In the genomic region with DNA sequence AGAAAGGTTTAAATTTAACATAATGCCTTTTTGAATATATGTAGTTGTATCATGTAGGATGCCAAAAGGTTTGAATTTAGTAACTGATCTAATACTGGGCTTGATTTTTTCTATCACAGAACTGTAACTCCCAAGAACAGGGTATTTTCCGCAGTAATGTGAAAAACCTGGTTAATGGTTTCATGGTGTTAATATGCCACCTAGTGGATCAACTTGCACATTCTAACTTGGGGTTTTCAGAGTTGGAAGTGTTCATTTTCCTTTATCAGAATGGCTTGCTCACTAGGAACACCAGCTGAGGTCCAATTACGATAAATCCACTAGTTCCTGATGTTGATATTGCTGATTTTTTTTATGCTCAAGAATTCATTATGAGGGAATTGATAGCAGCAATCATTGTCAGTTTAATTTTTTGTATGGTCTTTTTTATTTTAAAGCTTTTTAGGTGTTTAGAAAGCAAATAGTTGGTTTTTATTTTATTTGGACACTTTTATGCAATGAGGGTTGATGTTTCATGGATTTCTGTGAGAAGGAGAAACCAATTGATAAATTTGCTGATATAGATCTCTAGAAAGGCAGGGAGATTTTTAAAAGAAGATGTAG, we compare ENCODE assay signal across 8 cellular contexts.
DNase-seq lines count a peak whose midpoint lies in the region; ATAC-seq and TF ChIP-seq lines count a peak whose summit lies in the region.

No MANE protein-coding gene starts in this region.

- no peaks in the 10 kb centered on the region for H3K4me1 Mint-ChIP-seq in CD4-positive, alpha-beta memory T cell
- H3K4me1 Mint-ChIP-seq in MCF 10A (ENCODE audit: insufficient read depth, unreplicated experiment): no peaks in the 10 kb centered on the region
- H3K4me1 Mint-ChIP-seq in T-helper 2 cell treated with Interferon-gamma antibody and Interleukin-4, amounts not matched to agents 5 μg/mL and 100 μg/mL, for 36 hours (ENCODE audit: low read depth): no peaks in the 10 kb centered on the region

- CTCF ChIA-PET in CD4-positive, alpha-beta memory T cell (lab: Charles Lee; ENCODE audit: partially characterized antibody): interaction anchor here (0.8 to 1.6 kb wide), 7 partner anchors 9 to 582 kb away, joined by 3 to 8 read pairs (median 3); no protein-coding TSS in a partner anchor
- CTCF ChIA-PET in MCF 10A (lab: Yijun Ruan, JAX): interaction anchor here (0.5 to 6.1 kb wide), 54 partner anchors 9 to 611 kb away, joined by 3 to 77 read pairs (median 5); a partner anchor contains a TSS

- intact Hi-C loops in CD4-positive, alpha-beta memory T cell (cut with micrococcal nuclease): loop anchor here (1.0 to 5.0 kb wide), 5 partner anchors 379 to 1174 kb away; no protein-coding TSS in a partner anchor
- intact Hi-C loops in MCF 10A (cut with micrococcal nuclease) (loop anchor here (1.0 to 10.0 kb wide), 8 partner anchors 69 to 611 kb away; a partner anchor contains a TSS), transverse colon (cut with DNase I; ENCODE audit: low total_unique reads) (no loop called here)

- 7 to 17% methylated on average over 2 of the region's 2 CpGs for WGBS in transverse colon (ENCODE audit: low coverage in 1 of 2), 2 donors

- no peaks in the 10 kb centered on the region for H3K36me3 Mint-ChIP-seq in CD4-positive, alpha-beta memory T cell
- peaks cover 4% of the 10 kb centered on the region for H3K36me3 Mint-ChIP-seq in MCF 10A (ENCODE audit: insufficient read depth, unreplicated experiment)
- no peaks in the 10 kb centered on the region for H3K36me3 Mint-ChIP-seq in T-helper 2 cell treated with Interferon-gamma antibody and Interleukin-4, amounts not matched to agents 5 μg/mL and 100 μg/mL, for 36 hours (ENCODE audit: low read depth)

- H3K36me3 ChIP-seq in CD4-positive, alpha-beta memory T cell (ENCODE audit: insufficient read depth, low read length): no peaks in the 10 kb centered on the region
- H3K36me3 ChIP-seq in transverse colon: no peaks in the 10 kb centered on the region

- POLR2A ChIA-PET in CD4-positive, alpha-beta memory T cell (lab: Charles Lee; ENCODE audit: partially characterized antibody): no interaction called here
- POLR2A ChIA-PET in MCF 10A (lab: Yijun Ruan, JAX): interaction anchor here (1.1 to 1.5 kb wide), 5 partner anchors 15 to 503 kb away, joined by 4 to 8 read pairs (median 4); a partner anchor contains a TSS

- no peak overlapping the region for H3K27ac ChIP-seq in CD4-positive, alpha-beta memory T cell (ENCODE audit: low read depth, low read length)
- peak overlapping the region in 2 of 4 donors; percentile 11 to 66 for H3K27ac ChIP-seq in transverse colon

- DNase-seq in CD4-positive, alpha-beta memory T cell: peak in 4 of 5 donors; percentile 11 to 41 (median 30)
- DNase-seq in NCI-H526 treated with DMSO at 0.1 percent for 48 hours (lab: John Stamatoyannopoulos, UW) (peak; percentile 50), MCF 10A (ENCODE audit: unreplicated experiment) (peak; percentile 80), kidney tubule cell (ENCODE audit: low spot score) (peak; percentile 53), transverse colon (no peak)
- no peak for DNase-seq in T-helper 2 cell treated with Interferon-gamma antibody and Interleukin-4, amounts not matched to agents 5 μg/mL and 100 μg/mL, for 36 hours (ENCODE audit: low spot score)

- peaks cover 0 to 2% of the 10 kb centered on the region in 2 donors for H3K27me3 Mint-ChIP-seq in CD4-positive, alpha-beta memory T cell
- no peaks in the 10 kb centered on the region for H3K27me3 Mint-ChIP-seq in MCF 10A (ENCODE audit: insufficient read depth, unreplicated experiment)
- H3K27me3 Mint-ChIP-seq in T-helper 2 cell treated with Interferon-gamma antibody and Interleukin-4, amounts not matched to agents 5 μg/mL and 100 μg/mL, for 36 hours (ENCODE audit: low read depth): peaks cover 3% of the 10 kb centered on the region

- no peak for TF ChIP-seq POLR2A in transverse colon (IDR thresholded peaks at IDR 0.05)

- peak; percentile 90 for TF ChIP-seq CTCF in MCF 10A (IDR thresholded peaks at IDR 0.05; ENCODE audit: unreplicated experiment)
- peak; percentile 55 to 85 (median 63) for TF ChIP-seq CTCF in transverse colon (IDR thresholded peaks at IDR 0.05)

- H3K4me3 ChIP-seq in CD4-positive, alpha-beta memory T cell (ENCODE audit: low read length in 2 of 2): no peak overlapping the region
- H3K4me3 ChIP-seq in transverse colon: no peak overlapping the region

- BruUV-seq in MCF 10A (replicated peaks; lab: Mats Ljungman, UMichigan): no TSS peak

- in situ Hi-C loops in transverse colon (cut with MboI; ENCODE audit: low pct_ligation_motif_present in 1 of 4, low pct_unique_long_range_greater_than_20kb in 1 of 4, low sequenced_read_pairs in 3 of 4): loop anchor here (5.0 to 25.0 kb wide), 7 partner anchors 274 to 581 kb away; no protein-coding TSS in a partner anchor

- TF ChIP-seq EP300 in transverse colon (IDR thresholded peaks at IDR 0.05; ENCODE audit: low read depth): no peak

- no peak overlapping the region for H3K27ac Mint-ChIP-seq in CD4-positive, alpha-beta memory T cell
- H3K27ac Mint-ChIP-seq in MCF 10A (ENCODE audit: low read depth, unreplicated experiment): no peak overlapping the region
- H3K27ac Mint-ChIP-seq in T-helper 2 cell treated with Interferon-gamma antibody and Interleukin-4, amounts not matched to agents 5 μg/mL and 100 μg/mL, for 36 hours: no peak overlapping the region

- H3K27me3 ChIP-seq in CD4-positive, alpha-beta memory T cell (ENCODE audit: insufficient read depth, low read length): no peaks in the 10 kb centered on the region
- H3K27me3 ChIP-seq in transverse colon: no peaks in the 10 kb centered on the region

- no peaks in the 10 kb centered on the region for H3K9me3 ChIP-seq in CD4-positive, alpha-beta memory T cell (ENCODE audit: control insufficient read depth in 1 of 2, low read length in 2 of 2)
- H3K9me3 ChIP-seq in transverse colon: no peaks in the 10 kb centered on the region

- H3K4me1 ChIP-seq in CD4-positive, alpha-beta memory T cell (ENCODE audit: insufficient read depth, low read length): no peaks in the 10 kb centered on the region
- peaks cover 0 to 14% (median 6%) of the 10 kb centered on the region in 4 donors for H3K4me1 ChIP-seq in transverse colon

- no peak overlapping the region for H3K4me3 Mint-ChIP-seq in CD4-positive, alpha-beta memory T cell
- H3K4me3 Mint-ChIP-seq in MCF 10A (ENCODE audit: unreplicated experiment): no peak overlapping the region
- H3K4me3 Mint-ChIP-seq in T-helper 2 cell treated with Interferon-gamma antibody and Interleukin-4, amounts not matched to agents 5 μg/mL and 100 μg/mL, for 36 hours: no peak overlapping the region

- H3K9me3 Mint-ChIP-seq in CD4-positive, alpha-beta memory T cell: no peaks in the 10 kb centered on the region
- no peaks in the 10 kb centered on the region for H3K9me3 Mint-ChIP-seq in MCF 10A (ENCODE audit: unreplicated experiment)
- no peaks in the 10 kb centered on the region for H3K9me3 Mint-ChIP-seq in T-helper 2 cell treated with Interferon-gamma antibody and Interleukin-4, amounts not matched to agents 5 μg/mL and 100 μg/mL, for 36 hours

- ATAC-seq in GM19025 (IDR thresholded peaks at IDR 0.05; ENCODE audit: low read depth, unreplicated experiment): peak; percentile 78
- ATAC-seq in HG03469 (IDR thresholded peaks at IDR 0.05; ENCODE audit: unreplicated experiment): peak; percentile 66

Comparison
In these comparisons a context has a peak if more than half of its experiments do, and no peak if none do; other contexts are left out.
1. DNase-seq: peak in CD4-positive, alpha-beta memory T cell (4 of 5), NCI-H526 treated with DMSO at 0.1 percent for 48 hours (single experiment), MCF 10A (single experiment) and kidney tubule cell (single experiment); none in transverse colon (single experiment) and T-helper 2 cell treated with Interferon-gamma antibody and Interleukin-4, amounts not matched to agents 5 μg/mL and 100 μg/mL, for 36 hours (single experiment).